Comparison of ENCODE assay signal across 1 cellular context in genomic region chr18:28767201-28767600, GRCh38.
TF ChIP-seq lines count a peak whose summit lies in the region.

No MANE protein-coding gene starts in this region.

TF ChIP-seq in GM23338, 12 proteins besides CTCF, POLR2A, EP300 and RAD21 (continued from another document):
- TF ChIP-seq ZNF462 (CRISPR knock-in tag; IDR thresholded peaks at IDR 0.05) (no peak), ZNF331 (CRISPR knock-in tag; IDR thresholded peaks at IDR 0.05; ENCODE audit: low read depth) (no peak), NANOG (IDR thresholded peaks at IDR 0.05; ENCODE audit: borderline replicate concordance) (no peak), EZH2phosphoT487 (IDR thresholded peaks at IDR 0.05; ENCODE audit: unreplicated experiment) (no peak), POLR2AphosphoS5 (IDR thresholded peaks at IDR 0.05; ENCODE audit: low read depth) (no peak), ZNF114 (CRISPR knock-in tag; IDR thresholded peaks at IDR 0.05) (no peak), CREB1 (CRISPR knock-in tag; IDR thresholded peaks at IDR 0.05; ENCODE audit: low read depth) (no peak), ETS1 (IDR thresholded peaks at IDR 0.05) (no peak), EZH2 (IDR thresholded peaks at IDR 0.05; ENCODE audit: low read depth, unreplicated experiment) (no peak), REST (IDR thresholded peaks at IDR 0.05; ENCODE audit: unreplicated experiment) (no peak)
